29 cellular contexts compared by ENCODE assay signal in genomic region chr16:58820359-58820758, GRCh38.
"Had no signal": no experiment of that assay in that cellular context is flagged by ENCODE, and none has a peak within 500 bp of the region (broad histone marks: within the 10 kb centered on the region; RNA-seq: fewer than 3 reads in every experiment).

No MANE protein-coding gene starts in this region.

- H3K27ac ChIP-seq: adrenal gland, body of pancreas, epithelial cell of prostate, esophagus squamous epithelium had no signal

- H3K27me3 ChIP-seq: adrenal gland, body of pancreas, esophagus squamous epithelium had no signal

- DNase-seq: activated CD4-positive, alpha-beta memory T cell treated with anti-CD3 and anti-CD28 coated beads for 36 hours; activated CD4-positive, alpha-beta T cell treated with anti-CD3 and anti-CD28 coated beads for 36 hours; activated CD4-positive, alpha-beta T cell treated with anti-CD3 and anti-CD28 coated beads, Interleukin-2, amount 10 ng/mL, durations not matched to agents 24 days and 14 days; activated CD4-positive, CD25-positive, alpha-beta regulatory T cell; activated CD4-positive, CD25-positive, alpha-beta regulatory T cell treated with anti-CD3 and anti-CD28 coated beads, Interleukin-2, amount 50 U/mL, for 72 hours; activated CD8-positive, alpha-beta memory T cell treated with anti-CD3 and anti-CD28 coated beads, Interleukin-2, amount 10 ng/mL, durations not matched to agents 7 days and 5 days; activated CD8-positive, alpha-beta memory T cell treated with anti-CD3 and anti-CD28 coated beads, Interleukin-2, amount 50 U/mL, for 4 hours; activated CD8-positive, alpha-beta T cell treated with anti-CD3 and anti-CD28 coated beads, Interleukin-2, amount 10 ng/mL, durations not matched to agents 7 days and 5 days; activated effector memory CD4-positive, alpha-beta T cell treated with anti-CD3 and anti-CD28 coated beads, Interleukin-2, amount 50 U/mL, for 16 hours; activated naive CD4-positive, alpha-beta T cell treated with anti-CD3 and anti-CD28 coated beads for 36 hours; activated naive CD8-positive, alpha-beta T cell treated with anti-CD3 and anti-CD28 coated beads for 36 hours; activated naive CD8-positive, alpha-beta T cell treated with anti-CD3 and anti-CD28 coated beads, Interleukin-2, amount 50 U/mL, for 24 hours; activated T-cell treated with anti-CD3 and anti-CD28 coated beads, Interleukin-2, amount 50 U/mL, for 1 hour; activated T-cell treated with anti-CD3 and anti-CD28 coated beads, Interleukin-2, amount 50 U/mL, for 48 hours; adrenal gland; amygdala; aorta; body of pancreas; caudate nucleus; cortex of kidney; dermis blood vessel endothelial cell; effector CD4-positive, alpha-beta T cell; effector memory CD8-positive, alpha-beta T cell; esophagus squamous epithelium; foreskin fibroblast had no signal

- H3K4me3 ChIP-seq: adrenal gland, body of pancreas, esophagus squamous epithelium had no signal

- FAIRE-seq: colon, endothelial cell of umbilical vein, frontal cortex had no signal

- H3K4me1 ChIP-seq: adrenal gland, body of pancreas had no signal

- ATAC-seq: activated CD4-positive, alpha-beta T cell treated with anti-CD3 and anti-CD28 coated beads for 36 hours; activated CD8-positive, alpha-beta memory T cell treated with anti-CD3 and anti-CD28 coated beads, Interleukin-2, amount 10 ng/mL, durations not matched to agents 7 days and 5 days; activated CD8-positive, alpha-beta T cell treated with anti-CD3 and anti-CD28 coated beads, Interleukin-2, amount 10 ng/mL, durations not matched to agents 7 days and 5 days; activated naive CD8-positive, alpha-beta T cell treated with anti-CD3 and anti-CD28 coated beads, Interleukin-2, amount 50 U/mL, for 24 hours; body of pancreas; effector memory CD8-positive, alpha-beta T cell had no signal

- H3K36me3 ChIP-seq: adrenal gland, esophagus squamous epithelium had no signal

- H3K9me3 ChIP-seq: adrenal gland, body of pancreas, esophagus squamous epithelium had no signal
